ENCODE assay signal across 8 cellular contexts in the genomic region with DNA sequence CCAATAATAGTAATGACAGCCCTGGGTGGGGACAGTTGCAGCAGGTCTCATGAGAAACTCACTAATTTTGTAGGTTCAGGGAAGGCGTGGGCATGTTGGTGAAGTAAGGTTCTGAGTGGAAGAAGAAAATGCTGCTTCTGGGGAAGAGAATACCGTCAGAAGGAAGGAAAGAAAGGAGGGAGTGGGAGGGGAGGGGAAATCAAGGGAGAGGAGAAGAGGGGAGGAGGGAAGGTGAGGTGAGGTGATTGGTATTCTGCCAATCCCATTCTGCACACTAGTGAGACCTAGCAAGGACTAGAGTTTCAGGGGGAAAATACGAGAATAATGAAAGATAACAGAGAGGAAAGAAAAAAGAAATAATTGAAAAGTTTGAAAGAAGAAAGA. TPM values are rescaled to one million over a fixed set of nuclear protein-coding genes. Genes with fewer than 3 reads are reported as not detected.
A peak's percentile ranks its signal among the peaks of the same experiment; 100 is the strongest.
DNase-seq lines count a peak whose midpoint lies in the region; ATAC-seq and TF ChIP-seq lines count a peak whose summit lies in the region.

No MANE protein-coding gene starts in this region.

- ATAC-seq in foreskin keratinocyte = no peak
- no peak for ATAC-seq in GM19455 (IDR thresholded peaks at IDR 0.05; ENCODE audit: unreplicated experiment)
- ATAC-seq in HG02852 (IDR thresholded peaks at IDR 0.05; ENCODE audit: unreplicated experiment) = no peak
- ATAC-seq in HG03342 (IDR thresholded peaks at IDR 0.05; ENCODE audit: unreplicated experiment) = no peak

- H3K27ac ChIP-seq in SK-N-MC (no peak overlapping the region), foreskin keratinocyte (peak overlapping the region; percentile 65)

- DNase-seq in NCI-H2227 treated with DMSO at 0.1 percent for 48 hours (lab: John Stamatoyannopoulos, UW) = peak; percentile 39
- DNase-seq in NCI-H2227 (lab: John Stamatoyannopoulos, UW; ENCODE audit: unreplicated experiment) = no peak
- no peak for DNase-seq in SK-N-MC (ENCODE audit: low read depth, low spot score)
- DNase-seq in foreskin keratinocyte = no peak

- H3K9ac ChIP-seq in SK-N-MC (ENCODE audit: insufficient read length) = peak overlapping the region; percentile 45
- H3K9ac ChIP-seq in skeletal muscle satellite cell (ENCODE audit: low read depth, low read length) = peak overlapping the region; percentile 53

- H3K36me3 ChIP-seq in SK-N-MC (ENCODE audit: insufficient read depth, low read length) = no peaks in the 10 kb centered on the region
- no peaks in the 10 kb centered on the region for H3K36me3 ChIP-seq in skeletal muscle satellite cell (ENCODE audit: insufficient read depth, low read length)

- peak overlapping the region; percentile 80 for H3K4me2 ChIP-seq in skeletal muscle satellite cell (ENCODE audit: low read length)

- H3K4me3 ChIP-seq in SK-N-MC (peak overlapping the region; percentile 78), skeletal muscle satellite cell (ENCODE audit: low read length) (peak overlapping the region; percentile 66)

- no peak for TF ChIP-seq CTCF in foreskin keratinocyte (conservative IDR thresholded peaks at IDR 0.05)

- no peaks in the 10 kb centered on the region for H3K9me3 ChIP-seq in SK-N-MC (ENCODE audit: low read depth, low read length)
- no peaks in the 10 kb centered on the region for H3K9me3 ChIP-seq in skeletal muscle satellite cell (replicated peaks; ENCODE audit: low read length)

- H3K27me3 ChIP-seq in foreskin keratinocyte (peaks cover 18% of the 10 kb centered on the region), skeletal muscle satellite cell (ENCODE audit: control insufficient read depth, insufficient read depth, low read length) (peaks cover 18% of the 10 kb centered on the region)

- H3K4me1 ChIP-seq in foreskin keratinocyte (peaks cover 4% of the 10 kb centered on the region), skeletal muscle satellite cell (ENCODE audit: control insufficient read depth, insufficient read depth, low read length) (peaks cover 9% of the 10 kb centered on the region)

RNA-seq across cellular contexts. Expression of gene MGST3, which starts 32.4 kb away (rescaled TPM):
- 129 and 158 TPM in 2 replicates for total RNA-seq in foreskin keratinocyte
- 181 and 225 TPM in 2 replicates for polyA plus RNA-seq in foreskin keratinocyte
- 99.4 and 122 TPM in 2 replicates for total RNA-seq in skeletal muscle satellite cell (2012; rRNA removed)

RNA-seq across cellular contexts. Expression of gene LRRC52, which starts 54.9 kb away (rescaled TPM):
- not detected in 2 replicates for total RNA-seq in foreskin keratinocyte
- not detected in 2 replicates for polyA plus RNA-seq in foreskin keratinocyte
- total RNA-seq in skeletal muscle satellite cell (2012; rRNA removed) = not detected in 2 replicates
